In the genomic region with DNA sequence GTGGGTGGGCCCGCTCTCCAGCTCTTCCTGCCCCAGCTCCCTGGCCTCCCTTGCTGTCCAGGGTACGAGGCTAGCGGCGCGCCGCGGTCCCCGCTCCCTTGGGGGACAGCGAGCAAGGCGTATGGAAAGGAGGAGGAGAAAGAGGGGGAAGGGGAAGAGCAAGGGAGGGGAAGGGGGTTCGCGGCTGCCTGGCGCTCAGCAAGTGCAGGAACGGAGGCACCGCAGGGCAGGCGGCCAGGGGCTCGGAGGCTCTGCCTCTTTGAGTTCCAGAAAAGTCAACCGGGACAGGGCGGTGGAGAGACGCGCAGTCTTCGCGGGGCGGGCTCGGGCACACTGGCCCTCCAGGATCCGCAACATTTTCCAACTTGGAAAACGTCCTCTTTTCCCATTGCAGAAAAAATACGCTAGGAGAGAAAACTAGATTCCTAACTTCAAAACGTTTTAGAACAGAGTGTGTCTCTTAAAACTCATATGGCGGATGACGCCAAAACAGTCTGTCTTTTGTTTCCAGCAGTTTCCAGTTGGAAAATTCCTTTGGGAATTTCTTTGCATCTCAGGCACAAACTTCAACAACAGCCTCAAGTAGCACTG, we compare ENCODE assay signal across 10 cellular contexts. TPM values are rescaled to one million over a fixed set of nuclear protein-coding genes. Genes with fewer than 3 reads are reported as not detected.
A peak's percentile ranks its signal among the peaks of the same experiment; 100 is the strongest.
DNase-seq lines count a peak whose midpoint lies in the region; ATAC-seq and TF ChIP-seq lines count a peak whose summit lies in the region.
"Had no signal": no experiment of that assay in that cellular context is flagged by ENCODE, and none has a peak within 500 bp of the region (broad histone marks: within the 10 kb centered on the region; RNA-seq: fewer than 3 reads in every experiment).

No MANE protein-coding gene starts in this region.

- H3K4me1 ChIP-seq in upper lobe of right lung, result no peaks in the 10 kb centered on the region

- peak overlapping the region; percentile 76 for H3K4me3 Mint-ChIP-seq in mesothelial cell of epicardium
- peak overlapping the region in 1 of 2 donors; percentile 29 for H3K4me3 Mint-ChIP-seq in stimulated activated naive CD8-positive, alpha-beta T cell treated with anti-CD3 and anti-CD28 coated beads, Interleukin-15, amount 100 ng/mL, for 72 hours
- H3K4me3 Mint-ChIP-seq: dendritic cell treated with granulocyte-macrophage colony-stimulating factor and Interleukin-4, amounts not matched to agents 40 ng/mL and 50 ng/mL, for 4 days had no signal

- H3K27ac Mint-ChIP-seq in mesothelial cell of epicardium, result peak overlapping the region; percentile 90
- no peak overlapping the region for H3K27ac Mint-ChIP-seq in stimulated activated naive CD8-positive, alpha-beta T cell treated with anti-CD3 and anti-CD28 coated beads, Interleukin-15, amount 100 ng/mL, for 72 hours
- H3K27ac Mint-ChIP-seq: dendritic cell treated with granulocyte-macrophage colony-stimulating factor and Interleukin-4, amounts not matched to agents 40 ng/mL and 50 ng/mL, for 4 days had no signal

- H3K36me3 Mint-ChIP-seq in mesothelial cell of epicardium, result no peaks in the 10 kb centered on the region

- DNase-seq in M059J (ENCODE audit: low read depth) (peak; percentile 36), fibroblast of gingiva (ENCODE audit: low read depth) (peak; percentile 39), mesothelial cell of epicardium (ENCODE audit: low spot score in 2 of 2, unreplicated experiment in 2 of 2) (peak in 1 of 2 experiments; percentile 49), upper lobe of right lung (no peak), NCI-H446 treated with DMSO at 0.1 percent for 48 hours (lab: John Stamatoyannopoulos, UW) (no peak), NCI-H2227 (lab: John Stamatoyannopoulos, UW; ENCODE audit: unreplicated experiment) (no peak), mucosa of gallbladder (ENCODE audit: low spot score) (no peak)
- DNase-seq in stimulated activated naive CD8-positive, alpha-beta T cell treated with anti-CD3 and anti-CD28 coated beads, Interleukin-15, amount 100 ng/mL, for 72 hours, result no peak
- DNase-seq: NCI-H226 had no signal

- H3K4me3 ChIP-seq in upper lobe of right lung, result peak overlapping the region; percentile 39

- peaks cover 11% of the 10 kb centered on the region for H3K4me1 Mint-ChIP-seq in mesothelial cell of epicardium
- no peaks in the 10 kb centered on the region for H3K4me1 Mint-ChIP-seq in stimulated activated naive CD8-positive, alpha-beta T cell treated with anti-CD3 and anti-CD28 coated beads, Interleukin-15, amount 100 ng/mL, for 72 hours

- H3K27ac ChIP-seq in upper lobe of right lung, result no peak overlapping the region

- ATAC-seq in upper lobe of right lung, result peak; percentile 46
- no peak for ATAC-seq in stimulated activated naive CD8-positive, alpha-beta T cell treated with anti-CD3 and anti-CD28 coated beads, Interleukin-15, amount 100 ng/mL, for 72 hours

- H3K27me3 Mint-ChIP-seq in mesothelial cell of epicardium (ENCODE audit: low read depth), result no peaks in the 10 kb centered on the region
- H3K27me3 Mint-ChIP-seq in stimulated activated naive CD8-positive, alpha-beta T cell treated with anti-CD3 and anti-CD28 coated beads, Interleukin-15, amount 100 ng/mL, for 72 hours, result peaks cover 36% of the 10 kb centered on the region

- no peaks in the 10 kb centered on the region for H3K9me3 Mint-ChIP-seq in mesothelial cell of epicardium
- H3K9me3 Mint-ChIP-seq in stimulated activated naive CD8-positive, alpha-beta T cell treated with anti-CD3 and anti-CD28 coated beads, Interleukin-15, amount 100 ng/mL, for 72 hours, result no peaks in the 10 kb centered on the region
- H3K9me3 Mint-ChIP-seq: dendritic cell treated with granulocyte-macrophage colony-stimulating factor and Interleukin-4, amounts not matched to agents 40 ng/mL and 50 ng/mL, for 4 days had no signal

- H3K9me3 ChIP-seq in upper lobe of right lung, result no peaks in the 10 kb centered on the region

- intact Hi-C loops in upper lobe of right lung (cut with DNase I), result no loop called here

- TF ChIP-seq CTCF in mesothelial cell of epicardium (IDR thresholded peaks at IDR 0.05; ENCODE audit: unreplicated experiment) (no peak), upper lobe of right lung (IDR thresholded peaks at IDR 0.05) (no peak)

- H3K27me3 ChIP-seq in upper lobe of right lung, result no peaks in the 10 kb centered on the region

- H3K36me3 ChIP-seq in upper lobe of right lung, result no peaks in the 10 kb centered on the region

RNA-seq across cellular contexts. Expression of a gene that starts 23.1 kb away (rescaled TPM):
- 54.8 and 55.5 TPM in 2 replicates for total RNA-seq in M059J (2014; rRNA removed; shearing (Covaris generic))
- 38.3 to 43.5 TPM (median 40.3 TPM) in 3 replicates for total RNA-seq in mesothelial cell of epicardium
- 17.9 TPM for total RNA-seq in upper lobe of right lung
- total RNA-seq in mucosa of gallbladder, result 6.4 TPM

Comparison
In these comparisons a context has a peak if more than half of its experiments do, and no peak if none do; other contexts are left out.
1. DNase-seq: peak in M059J (single experiment) and fibroblast of gingiva (single experiment); none in upper lobe of right lung (single experiment), NCI-H446 treated with DMSO at 0.1 percent for 48 hours (single experiment), stimulated activated naive CD8-positive, alpha-beta T cell treated with anti-CD3 and anti-CD28 coated beads, Interleukin-15, amount 100 ng/mL, for 72 hours (0 of 2), NCI-H2227 (single experiment) and mucosa of gallbladder (single experiment).